Comparison of ENCODE assay signal across 18 cellular contexts in genomic region chr18:50006470-50007046, GRCh38.
"Had no signal": no experiment of that assay in that cellular context is flagged by ENCODE, and none has a peak within 500 bp of the region (broad histone marks: within the 10 kb centered on the region; RNA-seq: fewer than 3 reads in every experiment).

No MANE protein-coding gene starts in this region.

- H2AFZ ChIP-seq: neural progenitor cell had no signal

- H3K36me3 Mint-ChIP-seq: naive B cell, neural progenitor cell, WTC11 had no signal

- DNase-seq: activated CD4-positive, alpha-beta T cell treated with anti-CD3 and anti-CD28 coated beads, Interleukin-2, amount 10 ng/mL, durations not matched to agents 24 days and 14 days; activated naive CD4-positive, alpha-beta T cell treated with Interleukin-2 at 50 U/mL for 16 hours; activated T-cell treated with anti-CD3 and anti-CD28 coated beads for 4 hours; aorta; effector memory CD4-positive, alpha-beta T cell; gastrocnemius medialis; heart left ventricle; mammary epithelial cell; naive B cell; ovary; sigmoid colon; spleen; T-helper 2 cell had no signal

- H3K27me3 ChIP-seq: gastrocnemius medialis, neural progenitor cell, ovary, sigmoid colon had no signal

- H3K9ac ChIP-seq: neural progenitor cell had no signal

- H3K4me1 Mint-ChIP-seq: naive B cell, neural progenitor cell had no signal

- H3K36me3 ChIP-seq: gastrocnemius medialis, heart left ventricle, neural progenitor cell, ovary, sigmoid colon, spleen, thoracic aorta had no signal

- H3K27ac ChIP-seq: epithelial cell of prostate, gastrocnemius medialis, heart left ventricle, neural progenitor cell, ovary, sigmoid colon, spleen, thoracic aorta had no signal

- H3K9me3 Mint-ChIP-seq: activated CD4-positive, alpha-beta T cell treated with anti-CD3 and anti-CD28 coated beads, Interleukin-2, amount 10 ng/mL, durations not matched to agents 24 days and 14 days; dendritic cell treated with granulocyte-macrophage colony-stimulating factor and Interleukin-4, amounts not matched to agents 40 ng/mL and 50 ng/mL, for 4 days; naive B cell; neural progenitor cell; WTC11 had no signal

- H3K27me3 Mint-ChIP-seq: dendritic cell treated with granulocyte-macrophage colony-stimulating factor and Interleukin-4, amounts not matched to agents 40 ng/mL and 50 ng/mL, for 4 days had no signal

- H3K27ac Mint-ChIP-seq: activated CD4-positive, alpha-beta T cell treated with anti-CD3 and anti-CD28 coated beads, Interleukin-2, amount 10 ng/mL, durations not matched to agents 24 days and 14 days; dendritic cell treated with granulocyte-macrophage colony-stimulating factor and Interleukin-4, amounts not matched to agents 40 ng/mL and 50 ng/mL, for 4 days; naive B cell; neural progenitor cell; WTC11 had no signal

- H3K4me1 ChIP-seq: heart left ventricle, neural progenitor cell, spleen had no signal

- H3K9me3 ChIP-seq: gastrocnemius medialis, heart left ventricle, ovary, sigmoid colon, spleen, thoracic aorta had no signal

- H3K4me3 ChIP-seq: gastrocnemius medialis, heart left ventricle, neural progenitor cell, ovary, sigmoid colon, spleen, thoracic aorta had no signal

- H3K4me3 Mint-ChIP-seq: activated CD4-positive, alpha-beta T cell treated with anti-CD3 and anti-CD28 coated beads, Interleukin-2, amount 10 ng/mL, durations not matched to agents 24 days and 14 days; dendritic cell treated with granulocyte-macrophage colony-stimulating factor and Interleukin-4, amounts not matched to agents 40 ng/mL and 50 ng/mL, for 4 days; naive B cell; neural progenitor cell; WTC11 had no signal

- ATAC-seq: gastrocnemius medialis, heart left ventricle, WTC11 had no signal

- H3K4me2 ChIP-seq: neural progenitor cell had no signal
